In the genomic region with DNA sequence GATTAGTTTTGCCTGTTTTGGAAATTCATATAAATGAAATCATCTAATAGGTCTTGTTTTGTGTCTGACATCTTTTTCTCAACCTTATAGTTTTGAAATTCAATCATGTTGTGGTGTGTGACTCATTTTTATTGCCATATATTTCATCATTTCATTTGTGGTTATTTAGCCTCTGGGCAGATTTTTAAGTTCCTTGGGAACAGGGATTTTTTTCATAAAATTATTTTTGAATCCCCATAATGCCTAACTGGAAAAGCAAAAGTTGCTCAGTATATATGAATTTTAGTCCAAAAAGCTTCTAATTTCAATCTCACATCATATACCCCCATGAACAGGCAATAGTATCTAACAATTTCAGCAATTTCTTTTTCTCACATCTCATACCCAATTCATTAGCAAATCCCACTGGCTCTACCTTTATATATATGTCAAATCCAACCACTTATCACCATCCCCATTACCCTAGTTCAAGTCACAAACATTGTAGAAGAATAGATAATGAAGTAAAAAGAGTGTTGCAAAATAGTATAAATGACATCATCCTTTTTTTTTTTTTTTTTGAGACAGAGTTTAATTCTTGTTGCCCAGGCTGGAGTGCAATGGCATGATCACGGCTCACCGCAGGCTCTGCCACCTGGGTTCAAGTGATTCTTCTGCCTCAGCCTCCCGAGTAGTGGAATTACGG, we compare ENCODE assay signal across 15 cellular contexts. TPM values are rescaled to one million over a fixed set of nuclear protein-coding genes. Genes with fewer than 3 reads are reported as not detected.
DNase-seq lines count a peak whose midpoint lies in the region; ATAC-seq and TF ChIP-seq lines count a peak whose summit lies in the region.
"Had no signal": no experiment of that assay in that cellular context is flagged by ENCODE, and none has a peak within 500 bp of the region (broad histone marks: within the 10 kb centered on the region; RNA-seq: fewer than 3 reads in every experiment).

No MANE protein-coding gene starts in this region.

- no TSS peak for BruUV-seq in OCI-LY7 (replicated peaks; lab: Mats Ljungman, UMichigan)

- no peak overlapping the region for H3K27ac ChIP-seq in OCI-LY7 (ENCODE audit: low read depth, low read length, poor library complexity, severe bottlenecking)
- H3K27ac ChIP-seq: stomach had no signal

- H3K4me1 Mint-ChIP-seq in activated T-cell treated with anti-CD3 and anti-CD28 coated beads, Interleukin-2, amount 50 U/mL, for 24 hours (ENCODE audit: low read depth), result peaks cover 5% of the 10 kb centered on the region
- H3K4me1 Mint-ChIP-seq: neural crest cell had no signal

- H3K9me2 ChIP-seq in OCI-LY7 (ENCODE audit: insufficient read depth, low read length), result no peaks in the 10 kb centered on the region

- H3K9me3 Mint-ChIP-seq in activated T-cell treated with anti-CD3 and anti-CD28 coated beads, Interleukin-2, amount 50 U/mL, for 24 hours, result no peaks in the 10 kb centered on the region

- no peak for TF ChIP-seq POLR2A in NB4 (IDR thresholded peaks at IDR 0.05; ENCODE audit: extremely low read depth, insufficient read length)
- TF ChIP-seq POLR2A in GM18505 (IDR thresholded peaks at IDR 0.05; ENCODE audit: borderline replicate concordance, extremely low read depth, insufficient read depth, insufficient read length), result no peak

- H3K27ac Mint-ChIP-seq in activated T-cell treated with anti-CD3 and anti-CD28 coated beads, Interleukin-2, amount 50 U/mL, for 24 hours, result peak overlapping the region; percentile 22

- peaks cover 10% of the 10 kb centered on the region for H3K27me3 ChIP-seq in skeletal muscle satellite cell (ENCODE audit: control insufficient read depth, insufficient read depth, low read length)
- H3K27me3 ChIP-seq: stomach had no signal

- intact Hi-C loops in OCI-LY7 (cut with micrococcal nuclease; ENCODE audit: unreplicated experiment), result no loop called here

- H3K4me3 ChIP-seq in NB4 (ENCODE audit: low read depth, low read length), result no peak overlapping the region
- no peak overlapping the region for H3K4me3 ChIP-seq in cardiac fibroblast (replicated peaks in 1 of 2; ENCODE audit: low read depth in 2 of 2, low read length in 2 of 2)
- H3K4me3 ChIP-seq in skeletal muscle satellite cell (ENCODE audit: low read length), result no peak overlapping the region
- H3K4me3 ChIP-seq in OCI-LY7 (ENCODE audit: low read depth, low read length, poor library complexity, severe bottlenecking), result no peak overlapping the region
- H3K4me3 ChIP-seq: stomach had no signal

- H3K4me2 ChIP-seq in skeletal muscle satellite cell (ENCODE audit: low read length) (peak overlapping the region; percentile 67), OCI-LY7 (ENCODE audit: low read length) (no peak overlapping the region)

- no peak for TF ChIP-seq CTCF in NB4 (IDR thresholded peaks at IDR 0.05; ENCODE audit: low read depth, low read length)
- TF ChIP-seq CTCF in cardiac fibroblast (IDR thresholded peaks at IDR 0.05; ENCODE audit: low read depth, low read length), result no peak
- no peak for TF ChIP-seq CTCF in OCI-LY7 (conservative IDR thresholded peaks at IDR 0.05; ENCODE audit: low read length)

- H3K9me3 ChIP-seq in skeletal muscle satellite cell (replicated peaks; ENCODE audit: low read length) (no peaks in the 10 kb centered on the region), OCI-LY7 (ENCODE audit: low read length) (no peaks in the 10 kb centered on the region)
- H3K9me3 ChIP-seq: stomach had no signal

- no peaks in the 10 kb centered on the region for H3K36me3 Mint-ChIP-seq in activated T-cell treated with anti-CD3 and anti-CD28 coated beads, Interleukin-2, amount 50 U/mL, for 24 hours (ENCODE audit: low read depth)

- POLR2A ChIA-PET in OCI-LY7 (lab: Charles Lee), result interaction anchor here (0.6 to 0.9 kb wide), 2 partner anchors 56 to 202 kb away, joined by 3 read pairs; no protein-coding TSS in a partner anchor

- no peaks in the 10 kb centered on the region for H3K79me2 ChIP-seq in OCI-LY7 (ENCODE audit: insufficient read depth, low read depth, low read length)

- ATAC-seq in GM18505 (IDR thresholded peaks at IDR 0.05; ENCODE audit: unreplicated experiment), result no peak

- no peak overlapping the region for H3K4me3 Mint-ChIP-seq in activated T-cell treated with anti-CD3 and anti-CD28 coated beads, Interleukin-2, amount 50 U/mL, for 24 hours
- H3K4me3 Mint-ChIP-seq: neural crest cell had no signal

- no peaks in the 10 kb centered on the region for H4K20me1 ChIP-seq in OCI-LY7 (ENCODE audit: insufficient read depth, low read length)

- peak overlapping the region; percentile 61 for H3K9ac ChIP-seq in skeletal muscle satellite cell (ENCODE audit: low read depth, low read length)

- CTCF ChIA-PET in OCI-LY7 (lab: Charles Lee; ENCODE audit: unreplicated experiment), result no interaction called here

- DNase-seq in activated T-cell treated with anti-CD3 and anti-CD28 coated beads, Interleukin-2, amount 50 U/mL, for 24 hours, result no peak
- no peak for DNase-seq in activated T-cell treated with anti-CD3 and anti-CD28 coated beads, Interleukin-2, amount 50 U/mL, for 1 hour
- peak; percentile 71 for DNase-seq in NB4 (ENCODE audit: low read depth)
- peak; percentile 70 to 85 for DNase-seq in cardiac fibroblast (ENCODE audit: low read depth in 2 of 2)
- DNase-seq in mucosa of gallbladder (ENCODE audit: low spot score), result no peak
- no peak for DNase-seq in OCI-LY7 (ENCODE audit: low spot score)
- DNase-seq: ACHN, anterior cingulate cortex, kidney, NCI-H1436, stomach had no signal

- H3K4me1 ChIP-seq in skeletal muscle satellite cell (ENCODE audit: control insufficient read depth, insufficient read depth, low read length) (peaks cover 33% of the 10 kb centered on the region), OCI-LY7 (ENCODE audit: insufficient read depth, low read length, poor library complexity, severe bottlenecking) (peaks cover 3% of the 10 kb centered on the region)
- H3K4me1 ChIP-seq: stomach had no signal

- H2AFZ ChIP-seq in OCI-LY7 (ENCODE audit: low read length), result no peak overlapping the region

- H3K27me3 Mint-ChIP-seq in activated T-cell treated with anti-CD3 and anti-CD28 coated beads, Interleukin-2, amount 50 U/mL, for 24 hours, result no peaks in the 10 kb centered on the region

- no peaks in the 10 kb centered on the region for H3K36me3 ChIP-seq in skeletal muscle satellite cell (ENCODE audit: insufficient read depth, low read length)
- no peaks in the 10 kb centered on the region for H3K36me3 ChIP-seq in OCI-LY7 (ENCODE audit: insufficient read depth, low read length)
- H3K36me3 ChIP-seq: stomach had no signal

RNA-seq across cellular contexts. Expression of a gene that starts 2.6 kb away (rescaled TPM):
- total RNA-seq in skeletal muscle satellite cell (2012; rRNA removed), result not detected in 2 replicates
- not detected for total RNA-seq in mucosa of gallbladder
- not detected in 2 replicates for total RNA-seq in OCI-LY7 (2014; rRNA removed; shearing (Covaris generic))
- not detected in 2 replicates for total RNA-seq in OCI-LY7 (2022)
- total RNA-seq: endothelial cell of umbilical vein, kidney, neural crest cell, stomach had no signal

RNA-seq across cellular contexts. Expression of a gene that starts 48.6 kb away (rescaled TPM):
- 8.6 and 11.6 TPM in 2 replicates for total RNA-seq in skeletal muscle satellite cell (2012; rRNA removed)
- 77.2 TPM for total RNA-seq in mucosa of gallbladder
- total RNA-seq in OCI-LY7 (2014; rRNA removed; shearing (Covaris generic)), result 5.6 and 6.6 TPM in 2 replicates
- total RNA-seq in OCI-LY7 (2022), result 15.1 and 15.6 TPM in 2 replicates

RNA-seq across cellular contexts. Expression of a gene that starts 57.7 kb away (rescaled TPM):
- 463 and 696 TPM in 2 replicates for total RNA-seq in skeletal muscle satellite cell (2012; rRNA removed)
- total RNA-seq in mucosa of gallbladder (235 TPM), OCI-LY7 (2022) (115 and 117 TPM in 2 replicates)
- total RNA-seq in OCI-LY7 (2014; rRNA removed; shearing (Covaris generic)), result 88.6 and 154 TPM in 2 replicates

Comparison
In these comparisons a context has a peak if more than half of its experiments do, and no peak if none do; other contexts are left out.
1. DNase-seq: peak in NB4 (single experiment) and cardiac fibroblast (2 of 2); none in activated T-cell treated with anti-CD3 and anti-CD28 coated beads, Interleukin-2, amount 50 U/mL, for 24 hours (single experiment), activated T-cell treated with anti-CD3 and anti-CD28 coated beads, Interleukin-2, amount 50 U/mL, for 1 hour (single experiment), mucosa of gallbladder (single experiment) and OCI-LY7 (single experiment).